Comparison of ENCODE assay signal across 1 cellular context in the genomic region with DNA sequence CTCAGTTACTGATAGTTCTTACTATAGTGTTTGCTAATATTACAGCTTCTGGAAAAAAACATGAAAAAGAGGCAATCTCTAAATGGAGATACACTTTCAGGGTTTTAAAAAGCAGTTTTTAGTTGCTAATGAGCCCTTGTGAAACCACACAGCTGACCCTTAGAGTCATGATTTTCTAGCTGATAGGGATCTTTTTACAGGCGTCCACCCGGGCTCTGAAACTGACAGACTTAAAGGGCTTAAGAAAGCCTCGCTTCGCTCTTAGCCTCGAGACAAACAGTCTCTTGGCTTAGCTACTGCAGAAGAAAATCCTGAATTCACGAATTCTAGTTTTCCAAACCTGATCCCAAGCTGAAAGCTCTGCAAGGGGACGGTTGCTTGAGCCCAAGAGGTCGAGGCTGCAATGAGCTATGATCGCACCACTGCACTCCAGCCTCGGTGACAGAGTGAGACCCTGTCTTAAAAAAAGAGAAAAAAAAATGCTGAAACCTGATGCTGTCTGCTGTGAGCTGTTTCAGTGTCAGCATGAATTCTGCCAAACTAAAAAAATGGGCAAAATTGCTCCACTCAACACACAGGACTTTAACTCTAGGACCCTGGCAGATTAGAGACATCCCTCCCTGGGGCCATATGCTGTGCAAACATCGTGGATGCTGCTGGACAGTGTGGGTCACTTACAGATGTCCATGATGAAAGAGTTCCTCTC.
TF ChIP-seq lines count a peak whose summit lies in the region.

No MANE protein-coding gene starts in this region.

TF ChIP-seq in K562, 482 proteins besides CTCF, POLR2A, EP300 and RAD21 (continues in another document):
- TF ChIP-seq DDX20 (tag; IDR thresholded peaks at IDR 0.05; ENCODE audit: low read depth) (no peak), THRAP3 (IDR thresholded peaks at IDR 0.05; ENCODE audit: borderline replicate concordance) (no peak), ILF3 (IDR thresholded peaks at IDR 0.05; ENCODE audit: borderline replicate concordance) (no peak), ARHGAP35 (IDR thresholded peaks at IDR 0.05; ENCODE audit: partially characterized antibody) (no peak), KLF16 (IDR thresholded peaks at IDR 0.05) (no peak), CEBPB (tag; IDR thresholded peaks at IDR 0.05) (peak; percentile 45; the same call in 1 of the 2 replicates), KAT7 (CRISPR knock-in tag; IDR thresholded peaks at IDR 0.05; ENCODE audit: borderline replicate concordance) (no peak), NR1H2 (CRISPR knock-in tag; IDR thresholded peaks at IDR 0.05) (no peak), GATA2 (CRISPR knock-in tag; IDR thresholded peaks at IDR 0.05) (peak; percentile 62), MAFK (IDR thresholded peaks at IDR 0.05; ENCODE audit: low read length) (no peak), NRF1 (conservative IDR thresholded peaks at IDR 0.05 in 1 of 2, IDR thresholded peaks at IDR 0.05 in 1 of 2) (0 out of 4 replicates have a peak, but pooled peaks of 1 of the 2 experiments have one; percentile 13), ZNF589 (CRISPR knock-in tag; IDR thresholded peaks at IDR 0.05; ENCODE audit: low read depth) (no peak), HOXB6 (CRISPR knock-in tag; IDR thresholded peaks at IDR 0.05; ENCODE audit: borderline replicate concordance) (no peak), FIP1L1 (IDR thresholded peaks at IDR 0.05; ENCODE audit: low read depth, low read length, poor library complexity, severe bottlenecking) (no peak), SMARCE1 (IDR thresholded peaks at IDR 0.05) (peak; percentile 17; the same call in 1 of the 2 replicates), PRMT5 (CRISPR knock-in tag; IDR thresholded peaks at IDR 0.05) (no peak), ARID1B (IDR thresholded peaks at IDR 0.05) (0 out of 2 replicates have a peak, but pooled peaks have one; percentile 19), NFRKB (IDR thresholded peaks at IDR 0.05; ENCODE audit: low read depth) (no peak), TEAD1 (CRISPR knock-in tag; IDR thresholded peaks at IDR 0.05) (no peak), ZEB2 (IDR thresholded peaks at IDR 0.05) (no peak), KDM1A (IDR thresholded peaks at IDR 0.05) (peak in 1 of 2 experiments; percentile 31; a peak in 1 of 4 replicates), CBX1 (IDR thresholded peaks at IDR 0.05; ENCODE audit: low read depth) (no peak), KLF6 (CRISPR knock-in tag; IDR thresholded peaks at IDR 0.05; ENCODE audit: borderline replicate concordance) (no peak), SUPT5H (IDR thresholded peaks at IDR 0.05) (no peak), CXXC5 (CRISPR knock-in tag; IDR thresholded peaks at IDR 0.05) (0 out of 2 replicates have a peak, but pooled peaks have one; percentile 24), WHSC1 (IDR thresholded peaks at IDR 0.05; ENCODE audit: low read length) (no peak), CSDE1 (IDR thresholded peaks at IDR 0.05) (no peak), ZNF766 (CRISPR knock-in tag; conservative IDR thresholded peaks at IDR 0.05) (peak; percentile 80), DPF2 (IDR thresholded peaks at IDR 0.05) (0 out of 2 replicates have a peak, but pooled peaks have one; percentile 31), ZBED1 (IDR thresholded peaks at IDR 0.05) (no peak), KLF10 (CRISPR knock-in tag; IDR thresholded peaks at IDR 0.05) (no peak), PHTF2 (CRISPR knock-in tag; IDR thresholded peaks at IDR 0.05) (no peak), ZNF696 (CRISPR knock-in tag; conservative IDR thresholded peaks at IDR 0.05) (no peak), CCNT2 (IDR thresholded peaks at IDR 0.05; ENCODE audit: borderline replicate concordance, extremely low read depth, insufficient read length, low read depth, low read length) (no peak), POU5F1 (IDR thresholded peaks at IDR 0.05; ENCODE audit: borderline replicate concordance, low read depth, low read length, partially characterized antibody) (no peak), SAFB (IDR thresholded peaks at IDR 0.05; ENCODE audit: borderline replicate concordance, low read depth, low read length) (no peak), GTF2F1 (IDR thresholded peaks at IDR 0.05; ENCODE audit: low read depth, low read length) (no peak), ZBTB17 (CRISPR knock-in tag; IDR thresholded peaks at IDR 0.05) (no peak), HCFC1 (IDR thresholded peaks at IDR 0.05; ENCODE audit: low read depth, low read length) (no peak), ZNF311 (CRISPR knock-in tag; IDR thresholded peaks at IDR 0.05) (no peak), ZNF212 (CRISPR knock-in tag; IDR thresholded peaks at IDR 0.05) (no peak), HMG20B (CRISPR knock-in tag; IDR thresholded peaks at IDR 0.05) (no peak), COPS2 (conservative IDR thresholded peaks at IDR 0.05) (no peak), SP2 (IDR thresholded peaks at IDR 0.05; ENCODE audit: extremely low read depth, low read depth, low read length, poor library complexity, severe bottlenecking) (no peak), ETV5 (CRISPR knock-in tag; IDR thresholded peaks at IDR 0.05; ENCODE audit: low read depth) (no peak), MEF2D (tag; conservative IDR thresholded peaks at IDR 0.05; ENCODE audit: low read depth) (no peak), POLR2AphosphoS2 (IDR thresholded peaks at IDR 0.05; ENCODE audit: low read length) (no peak)
- TF ChIP-seq, protein P1, sequence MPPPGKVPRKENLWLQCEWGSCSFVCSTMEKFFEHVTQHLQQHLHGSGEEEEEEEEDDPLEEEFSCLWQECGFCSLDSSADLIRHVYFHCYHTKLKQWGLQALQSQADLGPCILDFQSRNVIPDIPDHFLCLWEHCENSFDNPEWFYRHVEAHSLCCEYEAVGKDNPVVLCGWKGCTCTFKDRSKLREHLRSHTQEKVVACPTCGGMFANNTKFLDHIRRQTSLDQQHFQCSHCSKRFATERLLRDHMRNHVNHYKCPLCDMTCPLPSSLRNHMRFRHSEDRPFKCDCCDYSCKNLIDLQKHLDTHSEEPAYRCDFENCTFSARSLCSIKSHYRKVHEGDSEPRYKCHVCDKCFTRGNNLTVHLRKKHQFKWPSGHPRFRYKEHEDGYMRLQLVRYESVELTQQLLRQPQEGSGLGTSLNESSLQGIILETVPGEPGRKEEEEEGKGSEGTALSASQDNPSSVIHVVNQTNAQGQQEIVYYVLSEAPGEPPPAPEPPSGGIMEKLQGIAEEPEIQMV (tag; conservative IDR thresholded peaks at IDR 0.05; ENCODE audit: low read depth): no peak
- TF ChIP-seq, protein P2, sequence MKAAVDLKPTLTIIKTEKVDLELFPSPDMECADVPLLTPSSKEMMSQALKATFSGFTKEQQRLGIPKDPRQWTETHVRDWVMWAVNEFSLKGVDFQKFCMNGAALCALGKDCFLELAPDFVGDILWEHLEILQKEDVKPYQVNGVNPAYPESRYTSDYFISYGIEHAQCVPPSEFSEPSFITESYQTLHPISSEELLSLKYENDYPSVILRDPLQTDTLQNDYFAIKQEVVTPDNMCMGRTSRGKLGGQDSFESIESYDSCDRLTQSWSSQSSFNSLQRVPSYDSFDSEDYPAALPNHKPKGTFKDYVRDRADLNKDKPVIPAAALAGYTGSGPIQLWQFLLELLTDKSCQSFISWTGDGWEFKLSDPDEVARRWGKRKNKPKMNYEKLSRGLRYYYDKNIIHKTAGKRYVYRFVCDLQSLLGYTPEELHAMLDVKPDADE (conservative IDR thresholded peaks at IDR 0.05; ENCODE audit: control insufficient read depth, low read depth, low read length): no peak
- TF ChIP-seq, protein P3, sequence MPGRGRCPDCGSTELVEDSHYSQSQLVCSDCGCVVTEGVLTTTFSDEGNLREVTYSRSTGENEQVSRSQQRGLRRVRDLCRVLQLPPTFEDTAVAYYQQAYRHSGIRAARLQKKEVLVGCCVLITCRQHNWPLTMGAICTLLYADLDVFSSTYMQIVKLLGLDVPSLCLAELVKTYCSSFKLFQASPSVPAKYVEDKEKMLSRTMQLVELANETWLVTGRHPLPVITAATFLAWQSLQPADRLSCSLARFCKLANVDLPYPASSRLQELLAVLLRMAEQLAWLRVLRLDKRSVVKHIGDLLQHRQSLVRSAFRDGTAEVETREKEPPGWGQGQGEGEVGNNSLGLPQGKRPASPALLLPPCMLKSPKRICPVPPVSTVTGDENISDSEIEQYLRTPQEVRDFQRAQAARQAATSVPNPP (IDR thresholded peaks at IDR 0.05; ENCODE audit: borderline replicate concordance, insufficient read depth, insufficient read length): no peak
- TF ChIP-seq, protein P4, sequence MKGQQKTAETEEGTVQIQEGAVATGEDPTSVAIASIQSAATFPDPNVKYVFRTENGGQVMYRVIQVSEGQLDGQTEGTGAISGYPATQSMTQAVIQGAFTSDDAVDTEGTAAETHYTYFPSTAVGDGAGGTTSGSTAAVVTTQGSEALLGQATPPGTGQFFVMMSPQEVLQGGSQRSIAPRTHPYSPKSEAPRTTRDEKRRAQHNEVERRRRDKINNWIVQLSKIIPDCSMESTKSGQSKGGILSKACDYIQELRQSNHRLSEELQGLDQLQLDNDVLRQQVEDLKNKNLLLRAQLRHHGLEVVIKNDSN (CRISPR knock-in tag; IDR thresholded peaks at IDR 0.05): no peak
- TF ChIP-seq, protein P5, sequence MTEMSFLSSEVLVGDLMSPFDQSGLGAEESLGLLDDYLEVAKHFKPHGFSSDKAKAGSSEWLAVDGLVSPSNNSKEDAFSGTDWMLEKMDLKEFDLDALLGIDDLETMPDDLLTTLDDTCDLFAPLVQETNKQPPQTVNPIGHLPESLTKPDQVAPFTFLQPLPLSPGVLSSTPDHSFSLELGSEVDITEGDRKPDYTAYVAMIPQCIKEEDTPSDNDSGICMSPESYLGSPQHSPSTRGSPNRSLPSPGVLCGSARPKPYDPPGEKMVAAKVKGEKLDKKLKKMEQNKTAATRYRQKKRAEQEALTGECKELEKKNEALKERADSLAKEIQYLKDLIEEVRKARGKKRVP (CRISPR knock-in tag; IDR thresholded peaks at IDR 0.05): no peak
- TF ChIP-seq, protein P6, sequence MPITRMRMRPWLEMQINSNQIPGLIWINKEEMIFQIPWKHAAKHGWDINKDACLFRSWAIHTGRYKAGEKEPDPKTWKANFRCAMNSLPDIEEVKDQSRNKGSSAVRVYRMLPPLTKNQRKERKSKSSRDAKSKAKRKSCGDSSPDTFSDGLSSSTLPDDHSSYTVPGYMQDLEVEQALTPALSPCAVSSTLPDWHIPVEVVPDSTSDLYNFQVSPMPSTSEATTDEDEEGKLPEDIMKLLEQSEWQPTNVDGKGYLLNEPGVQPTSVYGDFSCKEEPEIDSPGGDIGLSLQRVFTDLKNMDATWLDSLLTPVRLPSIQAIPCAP (CRISPR knock-in tag; IDR thresholded peaks at IDR 0.05; ENCODE audit: borderline replicate concordance): no peak
- TF ChIP-seq, protein P7, sequence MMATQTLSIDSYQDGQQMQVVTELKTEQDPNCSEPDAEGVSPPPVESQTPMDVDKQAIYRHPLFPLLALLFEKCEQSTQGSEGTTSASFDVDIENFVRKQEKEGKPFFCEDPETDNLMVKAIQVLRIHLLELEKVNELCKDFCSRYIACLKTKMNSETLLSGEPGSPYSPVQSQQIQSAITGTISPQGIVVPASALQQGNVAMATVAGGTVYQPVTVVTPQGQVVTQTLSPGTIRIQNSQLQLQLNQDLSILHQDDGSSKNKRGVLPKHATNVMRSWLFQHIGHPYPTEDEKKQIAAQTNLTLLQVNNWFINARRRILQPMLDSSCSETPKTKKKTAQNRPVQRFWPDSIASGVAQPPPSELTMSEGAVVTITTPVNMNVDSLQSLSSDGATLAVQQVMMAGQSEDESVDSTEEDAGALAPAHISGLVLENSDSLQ (IDR thresholded peaks at IDR 0.05): no peak
- TF ChIP-seq, protein P8, sequence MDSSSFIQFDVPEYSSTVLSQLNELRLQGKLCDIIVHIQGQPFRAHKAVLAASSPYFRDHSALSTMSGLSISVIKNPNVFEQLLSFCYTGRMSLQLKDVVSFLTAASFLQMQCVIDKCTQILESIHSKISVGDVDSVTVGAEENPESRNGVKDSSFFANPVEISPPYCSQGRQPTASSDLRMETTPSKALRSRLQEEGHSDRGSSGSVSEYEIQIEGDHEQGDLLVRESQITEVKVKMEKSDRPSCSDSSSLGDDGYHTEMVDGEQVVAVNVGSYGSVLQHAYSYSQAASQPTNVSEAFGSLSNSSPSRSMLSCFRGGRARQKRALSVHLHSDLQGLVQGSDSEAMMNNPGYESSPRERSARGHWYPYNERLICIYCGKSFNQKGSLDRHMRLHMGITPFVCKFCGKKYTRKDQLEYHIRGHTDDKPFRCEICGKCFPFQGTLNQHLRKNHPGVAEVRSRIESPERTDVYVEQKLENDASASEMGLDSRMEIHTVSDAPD (CRISPR knock-in tag; IDR thresholded peaks at IDR 0.05): no peak
- TF ChIP-seq, protein P9, sequence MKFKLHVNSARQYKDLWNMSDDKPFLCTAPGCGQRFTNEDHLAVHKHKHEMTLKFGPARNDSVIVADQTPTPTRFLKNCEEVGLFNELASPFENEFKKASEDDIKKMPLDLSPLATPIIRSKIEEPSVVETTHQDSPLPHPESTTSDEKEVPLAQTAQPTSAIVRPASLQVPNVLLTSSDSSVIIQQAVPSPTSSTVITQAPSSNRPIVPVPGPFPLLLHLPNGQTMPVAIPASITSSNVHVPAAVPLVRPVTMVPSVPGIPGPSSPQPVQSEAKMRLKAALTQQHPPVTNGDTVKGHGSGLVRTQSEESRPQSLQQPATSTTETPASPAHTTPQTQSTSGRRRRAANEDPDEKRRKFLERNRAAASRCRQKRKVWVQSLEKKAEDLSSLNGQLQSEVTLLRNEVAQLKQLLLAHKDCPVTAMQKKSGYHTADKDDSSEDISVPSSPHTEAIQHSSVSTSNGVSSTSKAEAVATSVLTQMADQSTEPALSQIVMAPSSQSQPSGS (CRISPR knock-in tag; IDR thresholded peaks at IDR 0.05): no peak
- TF ChIP-seq, protein P10, sequence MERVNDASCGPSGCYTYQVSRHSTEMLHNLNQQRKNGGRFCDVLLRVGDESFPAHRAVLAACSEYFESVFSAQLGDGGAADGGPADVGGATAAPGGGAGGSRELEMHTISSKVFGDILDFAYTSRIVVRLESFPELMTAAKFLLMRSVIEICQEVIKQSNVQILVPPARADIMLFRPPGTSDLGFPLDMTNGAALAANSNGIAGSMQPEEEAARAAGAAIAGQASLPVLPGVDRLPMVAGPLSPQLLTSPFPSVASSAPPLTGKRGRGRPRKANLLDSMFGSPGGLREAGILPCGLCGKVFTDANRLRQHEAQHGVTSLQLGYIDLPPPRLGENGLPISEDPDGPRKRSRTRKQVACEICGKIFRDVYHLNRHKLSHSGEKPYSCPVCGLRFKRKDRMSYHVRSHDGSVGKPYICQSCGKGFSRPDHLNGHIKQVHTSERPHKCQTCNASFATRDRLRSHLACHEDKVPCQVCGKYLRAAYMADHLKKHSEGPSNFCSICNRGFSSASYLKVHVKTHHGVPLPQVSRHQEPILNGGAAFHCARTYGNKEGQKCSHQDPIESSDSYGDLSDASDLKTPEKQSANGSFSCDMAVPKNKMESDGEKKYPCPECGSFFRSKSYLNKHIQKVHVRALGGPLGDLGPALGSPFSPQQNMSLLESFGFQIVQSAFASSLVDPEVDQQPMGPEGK (CRISPR knock-in tag; IDR thresholded peaks at IDR 0.05; ENCODE audit: borderline replicate concordance): no peak
